ENCODE assay signal across 1 cellular context in the genomic region with DNA sequence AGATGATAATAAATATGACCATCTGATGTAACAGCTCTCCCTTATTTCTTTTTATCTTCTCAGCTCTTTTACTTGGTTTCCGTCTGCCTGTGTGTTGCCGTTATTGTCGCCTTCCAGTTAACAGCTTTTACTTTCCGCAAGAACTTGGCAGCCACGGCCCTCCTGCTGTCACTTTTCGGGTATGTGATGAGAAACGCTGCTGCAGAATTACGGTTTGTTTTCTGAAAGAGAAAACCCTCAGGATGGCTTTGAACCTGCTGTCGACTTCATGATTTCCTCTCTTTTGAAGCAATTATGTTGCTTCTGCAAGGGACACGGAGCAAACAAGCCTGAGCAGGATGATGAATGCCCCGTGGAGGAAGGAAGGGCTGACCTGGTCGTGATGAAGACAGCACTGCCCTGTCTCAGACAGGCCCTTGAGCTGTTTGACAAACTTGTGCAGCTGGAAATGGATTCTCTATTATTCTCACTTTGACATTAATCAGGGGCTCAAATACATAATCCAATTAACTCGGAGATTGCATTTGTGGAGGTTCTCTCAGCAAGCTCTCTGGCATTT.
TF ChIP-seq lines count a peak whose summit lies in the region.

No MANE protein-coding gene starts in this region.

TF ChIP-seq in HepG2, 621 proteins besides CTCF, POLR2A, EP300 and RAD21:
- TF ChIP-seq ZFP36 (IDR thresholded peaks at IDR 0.05; ENCODE audit: borderline replicate concordance, low read depth, low read length, partially characterized antibody): no peak
- TF ChIP-seq, protein P1, sequence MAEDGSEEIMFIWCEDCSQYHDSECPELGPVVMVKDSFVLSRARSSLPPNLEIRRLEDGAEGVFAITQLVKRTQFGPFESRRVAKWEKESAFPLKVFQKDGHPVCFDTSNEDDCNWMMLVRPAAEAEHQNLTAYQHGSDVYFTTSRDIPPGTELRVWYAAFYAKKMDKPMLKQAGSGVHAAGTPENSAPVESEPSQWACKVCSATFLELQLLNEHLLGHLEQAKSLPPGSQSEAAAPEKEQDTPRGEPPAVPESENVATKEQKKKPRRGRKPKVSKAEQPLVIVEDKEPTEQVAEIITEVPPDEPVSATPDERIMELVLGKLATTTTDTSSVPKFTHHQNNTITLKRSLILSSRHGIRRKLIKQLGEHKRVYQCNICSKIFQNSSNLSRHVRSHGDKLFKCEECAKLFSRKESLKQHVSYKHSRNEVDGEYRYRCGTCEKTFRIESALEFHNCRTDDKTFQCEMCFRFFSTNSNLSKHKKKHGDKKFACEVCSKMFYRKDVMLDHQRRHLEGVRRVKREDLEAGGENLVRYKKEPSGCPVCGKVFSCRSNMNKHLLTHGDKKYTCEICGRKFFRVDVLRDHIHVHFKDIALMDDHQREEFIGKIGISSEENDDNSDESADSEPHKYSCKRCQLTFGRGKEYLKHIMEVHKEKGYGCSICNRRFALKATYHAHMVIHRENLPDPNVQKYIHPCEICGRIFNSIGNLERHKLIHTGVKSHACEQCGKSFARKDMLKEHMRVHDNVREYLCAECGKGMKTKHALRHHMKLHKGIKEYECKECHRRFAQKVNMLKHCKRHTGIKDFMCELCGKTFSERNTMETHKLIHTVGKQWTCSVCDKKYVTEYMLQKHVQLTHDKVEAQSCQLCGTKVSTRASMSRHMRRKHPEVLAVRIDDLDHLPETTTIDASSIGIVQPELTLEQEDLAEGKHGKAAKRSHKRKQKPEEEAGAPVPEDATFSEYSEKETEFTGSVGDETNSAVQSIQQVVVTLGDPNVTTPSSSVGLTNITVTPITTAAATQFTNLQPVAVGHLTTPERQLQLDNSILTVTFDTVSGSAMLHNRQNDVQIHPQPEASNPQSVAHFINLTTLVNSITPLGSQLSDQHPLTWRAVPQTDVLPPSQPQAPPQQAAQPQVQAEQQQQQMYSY (CRISPR knock-in tag; IDR thresholded peaks at IDR 0.05): no peak
- TF ChIP-seq ZNF792 (CRISPR knock-in tag; IDR thresholded peaks at IDR 0.05): no peak
- TF ChIP-seq IKZF4 (CRISPR knock-in tag; IDR thresholded peaks at IDR 0.05; ENCODE audit: borderline replicate concordance, low read depth, not compliant biosample characterization): no peak
- TF ChIP-seq, protein P2, sequence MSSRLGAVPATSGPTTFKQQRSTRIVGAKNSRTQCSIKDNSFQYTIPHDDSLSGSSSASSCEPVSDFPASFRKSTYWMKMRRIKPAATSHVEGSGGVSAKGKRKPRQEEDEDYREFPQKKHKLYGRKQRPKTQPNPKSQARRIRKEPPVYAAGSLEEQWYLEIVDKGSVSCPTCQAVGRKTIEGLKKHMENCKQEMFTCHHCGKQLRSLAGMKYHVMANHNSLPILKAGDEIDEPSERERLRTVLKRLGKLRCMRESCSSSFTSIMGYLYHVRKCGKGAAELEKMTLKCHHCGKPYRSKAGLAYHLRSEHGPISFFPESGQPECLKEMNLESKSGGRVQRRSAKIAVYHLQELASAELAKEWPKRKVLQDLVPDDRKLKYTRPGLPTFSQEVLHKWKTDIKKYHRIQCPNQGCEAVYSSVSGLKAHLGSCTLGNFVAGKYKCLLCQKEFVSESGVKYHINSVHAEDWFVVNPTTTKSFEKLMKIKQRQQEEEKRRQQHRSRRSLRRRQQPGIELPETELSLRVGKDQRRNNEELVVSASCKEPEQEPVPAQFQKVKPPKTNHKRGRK (CRISPR knock-in tag; IDR thresholded peaks at IDR 0.05): no peak
- no peak for TF ChIP-seq HNRNPUL1 (IDR thresholded peaks at IDR 0.05; ENCODE audit: low read depth, low read length)
- no peak for TF ChIP-seq RBFOX2 (IDR thresholded peaks at IDR 0.05; ENCODE audit: low read depth, low read length)
- no peak for TF ChIP-seq HMGXB3 (CRISPR knock-in tag; IDR thresholded peaks at IDR 0.05; ENCODE audit: borderline replicate concordance)
- TF ChIP-seq GMEB1 (CRISPR knock-in tag; IDR thresholded peaks at IDR 0.05; ENCODE audit: borderline replicate concordance): no peak
- TF ChIP-seq, protein P3, sequence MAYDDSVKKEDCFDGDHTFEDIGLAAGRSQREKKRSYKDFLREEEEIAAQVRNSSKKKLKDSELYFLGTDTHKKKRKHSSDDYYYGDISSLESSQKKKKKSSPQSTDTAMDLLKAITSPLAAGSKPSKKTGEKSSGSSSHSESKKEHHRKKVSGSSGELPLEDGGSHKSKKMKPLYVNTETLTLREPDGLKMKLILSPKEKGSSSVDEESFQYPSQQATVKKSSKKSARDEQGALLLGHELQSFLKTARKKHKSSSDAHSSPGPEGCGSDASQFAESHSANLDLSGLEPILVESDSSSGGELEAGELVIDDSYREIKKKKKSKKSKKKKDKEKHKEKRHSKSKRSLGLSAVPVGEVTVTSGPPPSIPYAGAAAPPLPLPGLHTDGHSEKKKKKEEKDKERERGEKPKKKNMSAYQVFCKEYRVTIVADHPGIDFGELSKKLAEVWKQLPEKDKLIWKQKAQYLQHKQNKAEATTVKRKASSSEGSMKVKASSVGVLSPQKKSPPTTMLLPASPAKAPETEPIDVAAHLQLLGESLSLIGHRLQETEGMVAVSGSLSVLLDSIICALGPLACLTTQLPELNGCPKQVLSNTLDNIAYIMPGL (CRISPR knock-in tag; IDR thresholded peaks at IDR 0.05; ENCODE audit: borderline replicate concordance in 1 of 2, low read depth in 1 of 2): no peak
- TF ChIP-seq TP53 (CRISPR knock-in tag; conservative IDR thresholded peaks at IDR 0.05): no peak
- no peak for TF ChIP-seq ZNF724P (CRISPR knock-in tag; IDR thresholded peaks at IDR 0.05; ENCODE audit: borderline replicate concordance)
- TF ChIP-seq GTF2F1 (IDR thresholded peaks at IDR 0.05; ENCODE audit: low read length): no peak
- no peak for TF ChIP-seq MATR3 (CRISPR knock-in tag; IDR thresholded peaks at IDR 0.05)
